Comparison of ENCODE assay signal across 23 cellular contexts in genomic region chr1:169421309-169421708, GRCh38. TPM values are rescaled to one million over a fixed set of nuclear protein-coding genes. Genes with fewer than 3 reads are reported as not detected.
"Had no signal": no experiment of that assay in that cellular context is flagged by ENCODE, and none has a peak within 500 bp of the region (broad histone marks: within the 10 kb centered on the region; RNA-seq: fewer than 3 reads in every experiment).

No MANE protein-coding gene starts in this region.

- H3K4me1 ChIP-seq: lower lobe of right lung, right atrium auricular region, right lobe of liver, uterus had no signal

- H3K36me3 ChIP-seq: lower lobe of right lung, ovary, right atrium auricular region, right lobe of liver, tibial nerve, uterus had no signal

- H3K4me2 ChIP-seq: smooth muscle cell had no signal

- DNase-seq: hippocampal formation; kidney glomerular epithelial cell; left cardiac atrium; lower lobe of right lung; mammary epithelial cell; mesendoderm; naive B cell; ovary; right lobe of liver; stimulated activated CD4-positive, alpha-beta T cell treated with anti-CD3 and anti-CD28 coated beads, Interleukin-1b, Interleukin-23, amount 100 ng/mL, for 48 hours; stimulated activated CD4-positive, alpha-beta T cell treated with anti-CD3 and anti-CD28 coated beads, Interleukin-2, amount 100 ng/mL, for 48 hours; stimulated activated CD4-positive, alpha-beta T cell treated with anti-CD3 and anti-CD28 coated beads, Interleukin-4, amount 100 ng/mL, for 4 hours; stimulated activated CD8-positive, alpha-beta memory T cell treated with anti-CD3 and anti-CD28 coated beads, Interleukin-4, amount 100 ng/mL, for 48 hours; stimulated activated naive CD4-positive, alpha-beta T cell treated with Interleukin-2 at 50 U/mL for 16 hours; stimulated activated naive CD8-positive, alpha-beta T cell treated with anti-CD3 and anti-CD28 coated beads, Interleukin-15, amount 100 ng/mL, for 72 hours; substantia nigra; uterus had no signal

- H3K27me3 ChIP-seq: ovary, right atrium auricular region, right lobe of liver, tibial nerve, uterus had no signal

- H3K9me3 ChIP-seq: lower lobe of right lung, ovary, right atrium auricular region, right lobe of liver, tibial nerve, uterus had no signal

- H3K27ac ChIP-seq: lower lobe of right lung, ovary, right atrium auricular region, right lobe of liver, tibial nerve, uterus had no signal

- H3K4me3 ChIP-seq: lower lobe of right lung, ovary, right atrium auricular region, right lobe of liver, smooth muscle cell, tibial nerve, uterus had no signal

RNA-seq across cellular contexts. Expression of gene CCDC181, which starts 6.0 kb away (rescaled TPM):
- total RNA-seq: left lobe of liver, mononuclear cell had no signal
- polyA plus RNA-seq: keratinocyte, mammary epithelial cell had no signal
